ENCODE assay signal across 30 cellular contexts in the genomic region with DNA sequence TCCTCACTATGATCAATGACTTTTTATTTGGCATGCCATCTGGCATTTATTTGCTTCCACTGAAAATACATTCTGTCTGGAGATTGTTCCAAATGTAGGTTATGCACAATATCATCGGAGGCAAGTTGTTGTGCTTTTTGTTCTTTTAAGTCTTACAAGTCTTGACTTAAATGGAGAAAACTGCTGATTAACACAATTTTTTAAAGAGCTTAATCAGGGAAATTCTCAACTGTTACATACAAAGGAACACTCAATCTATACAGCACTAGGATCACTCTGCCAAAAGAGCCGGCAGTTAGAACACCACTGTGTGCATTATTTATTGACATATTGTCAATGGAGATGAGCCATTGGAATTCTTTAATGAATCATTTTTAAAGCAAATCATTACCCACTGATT. TPM values are rescaled to one million over a fixed set of nuclear protein-coding genes. Genes with fewer than 3 reads are reported as not detected.
"Had no signal": no experiment of that assay in that cellular context is flagged by ENCODE, and none has a peak within 500 bp of the region (broad histone marks: within the 10 kb centered on the region; RNA-seq: fewer than 3 reads in every experiment).

No MANE protein-coding gene starts in this region.

- H3K4me3 ChIP-seq: breast epithelium, esophagus squamous epithelium, prostate gland, smooth muscle cell, thyroid gland had no signal

- H3K4me1 Mint-ChIP-seq: activated CD4-positive, alpha-beta T cell treated with anti-CD3 and anti-CD28 coated beads for 36 hours; activated CD8-positive, alpha-beta memory T cell treated with anti-CD3 and anti-CD28 coated beads, Interleukin-2, amount 10 ng/mL, durations not matched to agents 7 days and 5 days; central memory CD8-positive, alpha-beta T cell; naive B cell; stimulated activated memory B cell treated with anti-CD40 and anti-IgM and Interleukin-4, amounts not matched to agents 10 μg/mL and 1 μg/mL and 100 μg/mL, for 72 hours; stimulated activated naive CD8-positive, alpha-beta T cell treated with anti-CD3 and anti-CD28 coated beads, Interleukin-15, amount 100 ng/mL, for 72 hours had no signal

- H3K9me3 ChIP-seq: breast epithelium, esophagus squamous epithelium, neutrophil, prostate gland, thyroid gland had no signal

- ATAC-seq: activated CD4-positive, alpha-beta T cell treated with anti-CD3 and anti-CD28 coated beads for 36 hours; activated CD8-positive, alpha-beta memory T cell treated with anti-CD3 and anti-CD28 coated beads, Interleukin-2, amount 10 ng/mL, durations not matched to agents 7 days and 5 days; activated CD8-positive, alpha-beta T cell treated with anti-CD3 and anti-CD28 coated beads, Interleukin-2, amount 10 ng/mL, durations not matched to agents 7 days and 5 days; activated naive CD4-positive, alpha-beta T cell treated with anti-CD3 and anti-CD28 coated beads, Interleukin-2, amount 50 U/mL, for 72 hours; left ventricle myocardium superior; stimulated activated memory B cell treated with anti-CD40 and anti-IgM and Interleukin-4, amounts not matched to agents 10 μg/mL and 1 μg/mL and 100 μg/mL, for 72 hours; stimulated activated naive CD8-positive, alpha-beta T cell treated with anti-CD3 and anti-CD28 coated beads, Interleukin-15, amount 100 ng/mL, for 72 hours had no signal

- H3K4me1 ChIP-seq: breast epithelium, prostate gland, thyroid gland had no signal

- H3K27me3 ChIP-seq: breast epithelium, esophagus squamous epithelium, neutrophil, thyroid gland had no signal

- H3K36me3 ChIP-seq: breast epithelium, esophagus squamous epithelium, neutrophil, prostate gland, thyroid gland had no signal

- H3K9me3 Mint-ChIP-seq: activated naive CD4-positive, alpha-beta T cell treated with anti-CD3 and anti-CD28 coated beads, Interleukin-2, amount 50 U/mL, for 72 hours; activated T-helper 2 cell treated with anti-CD3 and anti-CD28 coated beads, Interferon-gamma antibody, Interleukin-2, Interleukin-4, amounts not matched to agents 10 μg/mL and 5 μg/mL and 100 μg/mL, durations not matched to agents 14 hours and 24 hours and 36 hours; dendritic cell treated with granulocyte-macrophage colony-stimulating factor and Interleukin-4, amounts not matched to agents 40 ng/mL and 50 ng/mL, for 4 days; naive B cell; nephron progenitor cell; stimulated activated memory B cell treated with anti-CD40 and anti-IgM and Interleukin-4, amounts not matched to agents 10 μg/mL and 1 μg/mL and 100 μg/mL, for 72 hours; stimulated activated naive CD8-positive, alpha-beta T cell treated with anti-CD3 and anti-CD28 coated beads, Interleukin-15, amount 100 ng/mL, for 72 hours had no signal

- H3K27ac ChIP-seq: breast epithelium, epithelial cell of prostate, esophagus squamous epithelium, neutrophil, prostate gland, thyroid gland had no signal

- H3K4me2 ChIP-seq: smooth muscle cell had no signal

- H3K27ac Mint-ChIP-seq: activated CD4-positive, alpha-beta T cell treated with anti-CD3 and anti-CD28 coated beads for 36 hours; activated CD8-positive, alpha-beta memory T cell treated with anti-CD3 and anti-CD28 coated beads, Interleukin-2, amount 10 ng/mL, durations not matched to agents 7 days and 5 days; activated CD8-positive, alpha-beta T cell treated with anti-CD3 and anti-CD28 coated beads, Interleukin-2, amount 10 ng/mL, durations not matched to agents 7 days and 5 days; activated naive CD4-positive, alpha-beta T cell treated with anti-CD3 and anti-CD28 coated beads, Interleukin-2, amount 50 U/mL, for 72 hours; activated T-helper 2 cell treated with anti-CD3 and anti-CD28 coated beads, Interferon-gamma antibody, Interleukin-2, Interleukin-4, amounts not matched to agents 10 μg/mL and 5 μg/mL and 100 μg/mL, durations not matched to agents 14 hours and 24 hours and 36 hours; dendritic cell treated with granulocyte-macrophage colony-stimulating factor and Interleukin-4, amounts not matched to agents 40 ng/mL and 50 ng/mL, for 4 days; naive B cell; nephron progenitor cell; stimulated activated memory B cell treated with anti-CD40 and anti-IgM and Interleukin-4, amounts not matched to agents 10 μg/mL and 1 μg/mL and 100 μg/mL, for 72 hours; stimulated activated naive CD8-positive, alpha-beta T cell treated with anti-CD3 and anti-CD28 coated beads, Interleukin-15, amount 100 ng/mL, for 72 hours had no signal

- FAIRE-seq: endometrium had no signal

- H3K36me3 Mint-ChIP-seq: activated CD8-positive, alpha-beta memory T cell treated with anti-CD3 and anti-CD28 coated beads, Interleukin-2, amount 10 ng/mL, durations not matched to agents 7 days and 5 days; activated naive CD4-positive, alpha-beta T cell treated with anti-CD3 and anti-CD28 coated beads, Interleukin-2, amount 50 U/mL, for 72 hours; naive B cell; stimulated activated memory B cell treated with anti-CD40 and anti-IgM and Interleukin-4, amounts not matched to agents 10 μg/mL and 1 μg/mL and 100 μg/mL, for 72 hours had no signal

- DNase-seq: activated CD4-positive, alpha-beta T cell treated with anti-CD3 and anti-CD28 coated beads for 36 hours; activated CD4-positive, CD25-positive, alpha-beta regulatory T cell; activated CD8-positive, alpha-beta memory T cell treated with anti-CD3 and anti-CD28 coated beads, Interleukin-2, amount 10 ng/mL, durations not matched to agents 7 days and 5 days; activated CD8-positive, alpha-beta T cell treated with anti-CD3 and anti-CD28 coated beads, Interleukin-2, amount 10 ng/mL, durations not matched to agents 7 days and 5 days; activated naive CD4-positive, alpha-beta T cell; activated T-cell treated with anti-CD3 and anti-CD28 coated beads, Interleukin-2, amount 50 U/mL, for 48 hours; esophagus squamous epithelium; foreskin melanocyte; islet precursor cell; left ventricle myocardium superior; mammary epithelial cell; naive B cell; nephron progenitor cell; stimulated activated CD4-positive, alpha-beta T cell treated with anti-CD3 and anti-CD28 coated beads, Interleukin-1b, Interleukin-23, amount 100 ng/mL, for 48 hours; stimulated activated CD4-positive, alpha-beta T cell treated with anti-CD3 and anti-CD28 coated beads, Interleukin-4, amount 100 ng/mL, for 4 hours; stimulated activated CD8-positive, alpha-beta memory T cell treated with anti-CD3 and anti-CD28 coated beads, Interleukin-4, amount 100 ng/mL, for 48 hours; stimulated activated naive CD8-positive, alpha-beta T cell treated with anti-CD3 and anti-CD28 coated beads, Interleukin-15, amount 100 ng/mL, for 72 hours; substantia nigra; thyroid gland had no signal

- H3K4me3 Mint-ChIP-seq: activated CD4-positive, alpha-beta T cell treated with anti-CD3 and anti-CD28 coated beads for 36 hours; activated CD8-positive, alpha-beta memory T cell treated with anti-CD3 and anti-CD28 coated beads, Interleukin-2, amount 10 ng/mL, durations not matched to agents 7 days and 5 days; activated CD8-positive, alpha-beta T cell treated with anti-CD3 and anti-CD28 coated beads, Interleukin-2, amount 10 ng/mL, durations not matched to agents 7 days and 5 days; central memory CD8-positive, alpha-beta T cell; dendritic cell treated with granulocyte-macrophage colony-stimulating factor and Interleukin-4, amounts not matched to agents 40 ng/mL and 50 ng/mL, for 4 days; naive B cell; nephron progenitor cell; stimulated activated memory B cell treated with anti-CD40 and anti-IgM and Interleukin-4, amounts not matched to agents 10 μg/mL and 1 μg/mL and 100 μg/mL, for 72 hours; stimulated activated naive CD8-positive, alpha-beta T cell treated with anti-CD3 and anti-CD28 coated beads, Interleukin-15, amount 100 ng/mL, for 72 hours had no signal

- H3K27me3 Mint-ChIP-seq: activated CD4-positive, alpha-beta T cell treated with anti-CD3 and anti-CD28 coated beads for 36 hours; activated CD8-positive, alpha-beta memory T cell treated with anti-CD3 and anti-CD28 coated beads, Interleukin-2, amount 10 ng/mL, durations not matched to agents 7 days and 5 days; central memory CD8-positive, alpha-beta T cell; dendritic cell treated with granulocyte-macrophage colony-stimulating factor and Interleukin-4, amounts not matched to agents 40 ng/mL and 50 ng/mL, for 4 days; stimulated activated memory B cell treated with anti-CD40 and anti-IgM and Interleukin-4, amounts not matched to agents 10 μg/mL and 1 μg/mL and 100 μg/mL, for 72 hours; stimulated activated naive CD8-positive, alpha-beta T cell treated with anti-CD3 and anti-CD28 coated beads, Interleukin-15, amount 100 ng/mL, for 72 hours had no signal

RNA-seq across cellular contexts. Expression of a gene that starts 19.2 kb away (rescaled TPM):
- total RNA-seq: activated CD4-positive, alpha-beta T cell treated with anti-CD3 and anti-CD28 coated beads for 36 hours; activated CD8-positive, alpha-beta memory T cell treated with anti-CD3 and anti-CD28 coated beads, Interleukin-2, amount 10 ng/mL, durations not matched to agents 7 days and 5 days; activated CD8-positive, alpha-beta T cell treated with anti-CD3 and anti-CD28 coated beads, Interleukin-2, amount 10 ng/mL, durations not matched to agents 7 days and 5 days; activated naive CD4-positive, alpha-beta T cell treated with anti-CD3 and anti-CD28 coated beads, Interleukin-2, amount 50 U/mL, for 72 hours had no signal
